Comparison of ENCODE assay signal across 17 cellular contexts in genomic region chr5:167378894-167379723, GRCh38.
DNase-seq lines count a peak whose midpoint lies in the region; ATAC-seq and TF ChIP-seq lines count a peak whose summit lies in the region.
"Had no signal": no experiment of that assay in that cellular context is flagged by ENCODE, and none has a peak within 500 bp of the region (broad histone marks: within the 10 kb centered on the region; RNA-seq: fewer than 3 reads in every experiment).

No MANE protein-coding gene starts in this region.

- H3K9ac ChIP-seq in colonic mucosa (ENCODE audit: low read depth in 2 of 2, low read length in 2 of 2): no peak overlapping the region
- H3K9ac ChIP-seq in smooth muscle cell (ENCODE audit: low read depth): no peak overlapping the region

- DNase-seq in LoVo (ENCODE audit: low spot score) (peak; percentile 47), colonic mucosa (peak; percentile 63), right lobe of liver (peak in 1 of 3 donors; percentile 55), smooth muscle cell (lab: John Stamatoyannopoulos, UW; ENCODE audit: unreplicated experiment) (no peak), GM19238 (ENCODE audit: insufficient read length, low spot score) (no peak), SHP77 treated with DMSO at 0.1 percent for 48 hours (lab: John Stamatoyannopoulos, UW) (no peak)
- DNase-seq in activated CD4-positive, alpha-beta T cell treated with anti-CD3 and anti-CD28 coated beads for 4 hours: no peak
- DNase-seq: CD8-positive, alpha-beta T cell; DND-41; GOT3; HFFc6; KG1; NCI-H1105 treated with DMSO at 0.1 percent for 48 hours; NCI-H187; NCI-H2171; SIG-M5 had no signal

- no peaks in the 10 kb centered on the region for H3F3A ChIP-seq in smooth muscle cell (ENCODE audit: low read depth)

- H3K36me3 ChIP-seq in colonic mucosa: no peaks in the 10 kb centered on the region
- no peaks in the 10 kb centered on the region for H3K36me3 ChIP-seq in right lobe of liver
- H3K36me3 ChIP-seq in smooth muscle cell (ENCODE audit: low read depth): no peaks in the 10 kb centered on the region

- intact Hi-C loops in colonic mucosa (cut with DNase I) (no loop called here), right lobe of liver (cut with DNase I) (no loop called here)

- 30% methylated on average over 9 of the region's 9 CpGs for WGBS in right lobe of liver (ENCODE audit: insufficient coverage, low coverage, low lambda C conversion rate, missing lambda C conversion rate)
- 57% methylated on average over 9 of the region's 9 CpGs for WGBS in smooth muscle cell (ENCODE audit: low lambda C conversion rate)

- H3K9me3 ChIP-seq in colonic mucosa (no peaks in the 10 kb centered on the region), right lobe of liver (no peaks in the 10 kb centered on the region), smooth muscle cell (replicated peaks; ENCODE audit: low read depth) (no peaks in the 10 kb centered on the region)

- no peaks in the 10 kb centered on the region for H3K27me3 ChIP-seq in colonic mucosa
- H3K27me3 ChIP-seq in right lobe of liver: no peaks in the 10 kb centered on the region
- H3K27me3 ChIP-seq in smooth muscle cell (ENCODE audit: low read depth): no peaks in the 10 kb centered on the region

- H3K79me2 ChIP-seq in smooth muscle cell (ENCODE audit: low read depth): no peaks in the 10 kb centered on the region

- H3K4me1 ChIP-seq in colonic mucosa (no peaks in the 10 kb centered on the region), right lobe of liver (peaks cover 0 to 6% (median 0%) of the 10 kb centered on the region in 4 donors), smooth muscle cell (ENCODE audit: low read depth) (no peaks in the 10 kb centered on the region)

- TF ChIP-seq CTCF in colonic mucosa (IDR thresholded peaks at IDR 0.05): no peak
- TF ChIP-seq CTCF in right lobe of liver (IDR thresholded peaks at IDR 0.05): no peak
- TF ChIP-seq CTCF in smooth muscle cell (IDR thresholded peaks at IDR 0.05; ENCODE audit: borderline replicate concordance, insufficient read depth, poor library complexity, severe bottlenecking): no peak

- no peak for TF ChIP-seq POLR2A in right lobe of liver (IDR thresholded peaks at IDR 0.05)

- no peak overlapping the region for H3K4me2 ChIP-seq in smooth muscle cell

- H4K20me1 ChIP-seq in smooth muscle cell (ENCODE audit: low read depth): no peaks in the 10 kb centered on the region

- H3K27ac ChIP-seq in colonic mucosa (peak overlapping the region; percentile 19), right lobe of liver (peak overlapping the region in 2 of 3 donors; percentile 58 to 78), smooth muscle cell (ENCODE audit: low read depth) (no peak overlapping the region)

- H2AFZ ChIP-seq in smooth muscle cell (ENCODE audit: low read depth): peak overlapping the region; percentile 78

- H3K4me3 ChIP-seq in colonic mucosa: no peak overlapping the region
- H3K4me3 ChIP-seq in right lobe of liver: peak overlapping the region; percentile 6 to 46 (median 39)
- H3K4me3 ChIP-seq in smooth muscle cell: no peak overlapping the region

- ATAC-seq in right lobe of liver (peak; percentile 72 to 88 (median 76)), HG03135 (IDR thresholded peaks at IDR 0.05; ENCODE audit: unreplicated experiment) (no peak)
- ATAC-seq: CD8-positive, alpha-beta T cell had no signal

Comparison
In these comparisons a context has a peak if more than half of its experiments do, and no peak if none do; other contexts are left out.
1. DNase-seq: peak in LoVo (single experiment) and colonic mucosa (single experiment); none in smooth muscle cell (single experiment), GM19238 (single experiment), SHP77 treated with DMSO at 0.1 percent for 48 hours (single experiment) and activated CD4-positive, alpha-beta T cell treated with anti-CD3 and anti-CD28 coated beads for 4 hours (0 of 2).
2. H3K4me3 ChIP-seq: peak in right lobe of liver (3 of 3); none in colonic mucosa (single experiment) and smooth muscle cell (single experiment).